Comparison of ENCODE assay signal across 20 cellular contexts in the genomic region with DNA sequence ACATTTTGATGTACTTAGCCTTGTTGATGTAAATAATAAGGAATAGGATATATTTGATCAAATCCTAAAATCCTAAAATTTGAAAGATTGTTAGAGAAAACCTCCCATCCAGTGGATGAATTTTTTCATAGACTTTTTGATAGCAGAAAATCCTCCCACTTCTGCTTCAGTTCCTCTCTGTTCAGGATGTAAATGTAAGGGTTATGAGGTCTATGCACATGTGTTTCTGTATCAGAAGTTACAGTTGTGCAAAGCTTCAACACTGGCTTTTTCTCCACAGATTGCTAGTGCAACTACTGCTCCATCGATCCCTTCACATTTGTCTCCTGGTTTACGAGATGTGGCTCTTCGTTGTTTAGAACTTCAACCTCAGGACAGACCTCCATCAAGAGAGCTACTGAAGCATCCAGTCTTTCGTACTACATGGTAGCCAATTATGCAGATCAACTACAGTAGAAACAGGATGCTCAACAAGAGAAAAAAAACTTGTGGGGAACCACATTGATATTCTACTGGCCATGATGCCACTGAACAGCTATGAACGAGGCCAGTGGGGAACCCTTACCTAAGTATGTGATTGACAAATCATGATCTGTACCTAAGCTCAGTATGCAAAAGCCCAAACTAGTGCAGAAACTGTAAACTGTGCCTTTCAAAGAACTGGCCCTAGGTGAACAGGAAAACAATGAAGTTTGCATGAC.
"Had no signal": no experiment of that assay in that cellular context is flagged by ENCODE, and none has a peak within 500 bp of the region (broad histone marks: within the 10 kb centered on the region; RNA-seq: fewer than 3 reads in every experiment).

No MANE protein-coding gene starts in this region.

- H3K27ac Mint-ChIP-seq: activated CD4-positive, alpha-beta T cell treated with anti-CD3 and anti-CD28 coated beads, Interleukin-2, amount 10 ng/mL, durations not matched to agents 7 days and 5 days; activated naive CD4-positive, alpha-beta T cell treated with anti-CD3 and anti-CD28 coated beads, Interleukin-2, amount 50 U/mL, for 72 hours; activated T-cell treated with anti-CD3 and anti-CD28 coated beads, Interleukin-2, amount 50 U/mL, for 72 hours; neural progenitor cell had no signal

- H3K9me3 Mint-ChIP-seq: activated CD4-positive, alpha-beta T cell treated with anti-CD3 and anti-CD28 coated beads, Interleukin-2, amount 10 ng/mL, durations not matched to agents 7 days and 5 days; activated naive CD4-positive, alpha-beta T cell treated with anti-CD3 and anti-CD28 coated beads, Interleukin-2, amount 50 U/mL, for 72 hours; activated T-cell treated with anti-CD3 and anti-CD28 coated beads, Interleukin-2, amount 50 U/mL, for 72 hours had no signal

- DNase-seq: activated CD4-positive, alpha-beta T cell treated with anti-CD3 and anti-CD28 coated beads, Interleukin-2, amount 10 ng/mL, durations not matched to agents 7 days and 5 days; activated CD4-positive, CD25-positive, alpha-beta regulatory T cell treated with anti-CD3 and anti-CD28 coated beads, Interleukin-2, amount 50 U/mL, for 72 hours; activated effector memory CD4-positive, alpha-beta T cell treated with anti-CD3 and anti-CD28 coated beads, Interleukin-2, amount 50 U/mL, for 16 hours; activated T-cell treated with anti-CD3 and anti-CD28 coated beads, Interleukin-2, amount 50 U/mL, for 72 hours; amygdala; cerebellar nuclear complex; heart left ventricle; mesenchymal stem cell; small intestine; stimulated activated CD4-positive, alpha-beta T cell treated with anti-CD3 and anti-CD28 coated beads, Interleukin-2, amount 100 ng/mL, for 24 hours; stimulated activated naive CD4-positive, alpha-beta T cell; SW 1271; upper lobe of left lung had no signal

- ATAC-seq: activated naive CD4-positive, alpha-beta T cell treated with anti-CD3 and anti-CD28 coated beads, Interleukin-2, amount 50 U/mL, for 72 hours; gastroesophageal sphincter; heart left ventricle; sciatic nerve had no signal

- H3K4me3 Mint-ChIP-seq: activated CD4-positive, alpha-beta T cell treated with anti-CD3 and anti-CD28 coated beads, Interleukin-2, amount 10 ng/mL, durations not matched to agents 7 days and 5 days; activated T-cell treated with anti-CD3 and anti-CD28 coated beads, Interleukin-2, amount 50 U/mL, for 72 hours; neural progenitor cell had no signal

- H3K4me3 ChIP-seq: coronary artery, gastroesophageal sphincter, heart left ventricle, neural progenitor cell, SK-N-MC, upper lobe of left lung had no signal

- FAIRE-seq: bronchial epithelial cell had no signal

- H3K27me3 Mint-ChIP-seq: activated CD4-positive, alpha-beta T cell treated with anti-CD3 and anti-CD28 coated beads, Interleukin-2, amount 10 ng/mL, durations not matched to agents 7 days and 5 days had no signal

- H3K4me1 Mint-ChIP-seq: neural progenitor cell had no signal
